ENCODE assay signal across 9 cellular contexts in the genomic region with DNA sequence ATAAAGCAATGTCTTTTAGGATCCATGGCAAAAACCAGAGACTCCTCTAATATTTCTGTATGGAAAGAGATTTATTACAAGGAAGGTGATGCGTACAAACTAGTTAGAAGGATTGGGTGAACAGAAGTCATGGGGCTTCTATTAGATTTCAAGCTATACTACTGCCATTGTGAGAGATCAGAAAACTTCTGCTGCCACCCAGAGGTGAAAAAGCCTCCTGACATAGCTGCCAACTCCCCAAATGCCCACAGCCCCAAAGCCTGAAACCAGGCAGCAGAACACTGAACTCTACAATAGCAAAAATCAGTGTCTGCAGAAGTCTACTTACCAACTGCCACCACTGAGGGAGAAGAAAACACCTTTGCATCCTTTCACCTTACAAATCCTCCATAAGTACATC.
DNase-seq lines count a peak whose midpoint lies in the region; ATAC-seq, FAIRE-seq and TF ChIP-seq lines count a peak whose summit lies in the region.
"Had no signal": no experiment of that assay in that cellular context is flagged by ENCODE, and none has a peak within 500 bp of the region (broad histone marks: within the 10 kb centered on the region; RNA-seq: fewer than 3 reads in every experiment).

No MANE protein-coding gene starts in this region.

- ATAC-seq in Right ventricle myocardium superior (ENCODE audit: poor library complexity) (no peak), GM18870 (IDR thresholded peaks at IDR 0.05; ENCODE audit: unreplicated experiment) (no peak)

- H4K91ac ChIP-seq in H1 (replicated peaks; ENCODE audit: insufficient read length, low read length): no peak overlapping the region

- no peak overlapping the region for H3K14ac ChIP-seq in H1 (ENCODE audit: insufficient read length)

- H4K5ac ChIP-seq in H1 (ENCODE audit: insufficient read length, low read depth, low read length): no peak overlapping the region

- TF ChIP-seq CTCF in cardiac muscle cell (IDR thresholded peaks at IDR 0.05; ENCODE audit: low read depth, low read length) (peak; percentile 52), H1 (IDR thresholded peaks at IDR 0.05; ENCODE audit: control extremely low read depth in 1 of 3, insufficient read depth in 1 of 3, low read depth in 1 of 3, low read length in 3 of 3) (peak; percentile 47 to 66 (median 55); a peak in 3 of 4 replicates), type B pancreatic cell (conservative IDR thresholded peaks at IDR 0.05) (peak; percentile 66)

- H3K36me3 Mint-ChIP-seq in type B pancreatic cell: no peaks in the 10 kb centered on the region

- H2BK5ac ChIP-seq in H1 (ENCODE audit: low read depth, low read length): no peak overlapping the region

- H3K79me1 ChIP-seq in H1 (ENCODE audit: low read depth, low read length): no peaks in the 10 kb centered on the region

- intact Hi-C loops in Right ventricle myocardium superior (cut with DNase I): no loop called here

- DNase-seq in cardiac muscle cell (ENCODE audit: low read depth in 1 of 2, low spot score in 1 of 2) (peak; percentile 35 to 58), Right ventricle myocardium superior (no peak), NCI-H69 (lab: John Stamatoyannopoulos, UW) (peak; percentile 71), H1 (ENCODE audit: low read depth in 1 of 2, low spot score in 2 of 2) (peak; percentile 23 to 50), type B pancreatic cell (ENCODE audit: extremely low spot score, unreplicated experiment) (no peak), activated T-cell treated with anti-CD3 and anti-CD28 coated beads for 4 hours (no peak), middle frontal gyrus (ENCODE audit: extremely low spot score, low spot score) (no peak)
- DNase-seq: activated gamma-delta T cell treated with Interleukin-2 at 50 U/mL for 16 hours had no signal

- H3K18ac ChIP-seq in H1 (ENCODE audit: extremely low read depth, low read length): no peak overlapping the region

- H3K4me3 ChIP-seq in cardiac muscle cell: no peak overlapping the region
- H3K4me3 ChIP-seq in H1 (ENCODE audit: extremely low read depth in 1 of 4, insufficient read depth in 2 of 4, low read depth in 3 of 4, low read length in 4 of 4): no peak overlapping the region

- no peaks in the 10 kb centered on the region for H3K27me3 ChIP-seq in cardiac muscle cell
- H3K27me3 ChIP-seq in H1 (replicated peaks in 1 of 4; ENCODE audit: control insufficient read depth in 3 of 4, extremely low read depth in 1 of 4, insufficient read depth in 3 of 4, low read length in 3 of 4): no peaks in the 10 kb centered on the region

- H2BK12ac ChIP-seq in H1 (ENCODE audit: low read depth, low read length): no peak overlapping the region

- no peak overlapping the region for H2BK20ac ChIP-seq in H1 (ENCODE audit: low read length)

- H3K9ac ChIP-seq in H1 (replicated peaks in 1 of 4; ENCODE audit: extremely low read depth in 1 of 4, low read depth in 3 of 4, low read length in 3 of 4): no peak overlapping the region

- no peak for TF ChIP-seq EP300 in H1 (IDR thresholded peaks at IDR 0.05; ENCODE audit: borderline replicate concordance in 1 of 2, low read depth in 2 of 2, low read length in 2 of 2)

- no peak overlapping the region for H3K4me3 Mint-ChIP-seq in type B pancreatic cell

- H2AFZ ChIP-seq in H1 (ENCODE audit: low read length): no peak overlapping the region

- no peak overlapping the region for H3K4me2 ChIP-seq in H1 (ENCODE audit: insufficient read depth in 1 of 2, low read depth in 2 of 2, low read length in 2 of 2)

- TF ChIP-seq RAD21 in H1 (IDR thresholded peaks at IDR 0.05 in 1 of 2, conservative IDR thresholded peaks at IDR 0.05 in 1 of 2; ENCODE audit: low read depth in 2 of 2, low read length in 2 of 2): peak; percentile 82

- H4K8ac ChIP-seq in H1 (ENCODE audit: extremely low read depth, insufficient read depth, low read length): no peak overlapping the region

- H3K23ac ChIP-seq in H1 (ENCODE audit: insufficient read length): no peak overlapping the region

- no peaks in the 10 kb centered on the region for H3K9me3 Mint-ChIP-seq in type B pancreatic cell

- H3K27ac ChIP-seq in cardiac muscle cell: no peak overlapping the region
- no peak overlapping the region for H3K27ac ChIP-seq in H1 (ENCODE audit: low read depth, low read length)

- H2BK15ac ChIP-seq in H1 (ENCODE audit: low read length): no peak overlapping the region

- no peaks in the 10 kb centered on the region for H3K4me1 Mint-ChIP-seq in type B pancreatic cell (ENCODE audit: unreplicated experiment)

- H3K36me3 ChIP-seq in cardiac muscle cell (no peaks in the 10 kb centered on the region), H1 (ENCODE audit: control insufficient read depth in 2 of 4, insufficient read depth in 4 of 4, low read length in 3 of 4) (no peaks in the 10 kb centered on the region)

- TF ChIP-seq POLR2A in H1 (IDR thresholded peaks at IDR 0.05; ENCODE audit: control extremely low read depth in 1 of 2, low read depth in 2 of 2, low read length in 2 of 2): no peak

- H3K27ac Mint-ChIP-seq in type B pancreatic cell: no peak overlapping the region

- CTCF ChIA-PET in H1 (lab: Charles Lee; ENCODE audit: partially characterized antibody): interaction anchor here (0.6 to 2.7 kb wide), 22 partner anchors 9 to 1971 kb away, joined by 3 to 14 read pairs (median 4); no protein-coding TSS in a partner anchor

- no peak overlapping the region for H3K4ac ChIP-seq in H1 (replicated peaks; ENCODE audit: insufficient read length, low read depth, low read length)

- no peaks in the 10 kb centered on the region for H3K79me2 ChIP-seq in H1 (ENCODE audit: control insufficient read depth in 1 of 2, insufficient read depth in 2 of 2, low read length in 2 of 2)

- H3K27me3 Mint-ChIP-seq in type B pancreatic cell: no peaks in the 10 kb centered on the region

- H4K20me1 ChIP-seq in H1 (replicated peaks in 1 of 2; ENCODE audit: control insufficient read depth in 1 of 2, insufficient read depth in 2 of 2, low read length in 2 of 2): no peaks in the 10 kb centered on the region

- POLR2A ChIA-PET in H1 (lab: Charles Lee; ENCODE audit: partially characterized antibody): no interaction called here

- no peak overlapping the region for H2AK5ac ChIP-seq in H1 (ENCODE audit: low read depth, low read length)

- H3K4me1 ChIP-seq in cardiac muscle cell (ENCODE audit: low read depth) (no peaks in the 10 kb centered on the region), H1 (replicated peaks in 1 of 4; ENCODE audit: control insufficient read depth in 3 of 4, insufficient read depth in 4 of 4, low read length in 3 of 4) (peaks cover 0 to 3% (median under 1%) of the 10 kb centered on the region in 4 experiments; a peak in 3 of 7 replicates)

- no peak overlapping the region for H2BK120ac ChIP-seq in H1 (replicated peaks; ENCODE audit: low read depth, low read length)

- FAIRE-seq in H1 (lab: Jason Lieb, UNC): peak; percentile 87

- 100% methylated on average over 1 of the region's 1 CpG; no CpG with 5 or more reads in 1 of the 2 experiments for WGBS in H1 (ENCODE audit: extremely low coverage in 1 of 2, insufficient coverage in 1 of 2, insufficient read length in 1 of 2, insufficient replicate concordance in 2 of 2, low coverage in 1 of 2, low lambda C conversion rate in 2 of 2, missing lambda C conversion rate in 1 of 2), 2 experiments

- no peaks in the 10 kb centered on the region for H3K9me3 ChIP-seq in cardiac muscle cell (ENCODE audit: low read depth)
- no peaks in the 10 kb centered on the region for H3K9me3 ChIP-seq in H1 (ENCODE audit: insufficient read depth in 2 of 2, low read depth in 1 of 2, low read length in 1 of 2)

- H3K23me2 ChIP-seq in H1 (ENCODE audit: low read depth, low read length): no peaks in the 10 kb centered on the region

- no peak overlapping the region for H3K56ac ChIP-seq in H1 (replicated peaks; ENCODE audit: insufficient read length, low read depth, low read length)

TF ChIP-seq in H1, 55 proteins besides CTCF, POLR2A, EP300 and RAD21:
- TF ChIP-seq EGR1 (IDR thresholded peaks at IDR 0.05; ENCODE audit: borderline replicate concordance, low read depth, low read length): no peak

Comparison
In these comparisons a context has a peak if more than half of its experiments do, and no peak if none do; other contexts are left out.
1. DNase-seq: peak in cardiac muscle cell (2 of 2), NCI-H69 (single experiment) and H1 (2 of 2); none in Right ventricle myocardium superior (single experiment), type B pancreatic cell (single experiment), activated T-cell treated with anti-CD3 and anti-CD28 coated beads for 4 hours (single experiment) and middle frontal gyrus (single experiment).
2. Peak in every context shown above with its lines, with median percentiles within 50 percentile points of each other: CTCF ChIP-seq.